In genomic region chr16:27225536-27226360, GRCh38 we compare ENCODE assay signal across 12 cellular contexts. TPM values are rescaled to one million over a fixed set of nuclear protein-coding genes. Genes with fewer than 3 reads are reported as not detected.
DNase-seq lines count a peak whose midpoint lies in the region; ATAC-seq and TF ChIP-seq lines count a peak whose summit lies in the region.
"Had no signal": no experiment of that assay in that cellular context is flagged by ENCODE, and none has a peak within 500 bp of the region (broad histone marks: within the 10 kb centered on the region; RNA-seq: fewer than 3 reads in every experiment).

No MANE protein-coding gene starts in this region.

- TF ChIP-seq POLR2A in sigmoid colon (IDR thresholded peaks at IDR 0.05) (no peak), adrenal gland (IDR thresholded peaks at IDR 0.05) (no peak)

- H3F3A ChIP-seq in OCI-LY1 (ENCODE audit: insufficient read depth, low read length): no peaks in the 10 kb centered on the region

- no peak overlapping the region for H3K27ac Mint-ChIP-seq in endodermal cell

- H3K27me3 Mint-ChIP-seq in endodermal cell (ENCODE audit: insufficient read depth): no peaks in the 10 kb centered on the region

- ATAC-seq in Right ventricle myocardium superior (ENCODE audit: poor library complexity) (no peak), heart right ventricle (no peak)
- ATAC-seq: psoas muscle had no signal

- H4K20me1 ChIP-seq in OCI-LY1 (ENCODE audit: insufficient read depth, low read length): no peaks in the 10 kb centered on the region

- H3K27ac ChIP-seq in heart right ventricle (no peak overlapping the region), OCI-LY1 (ENCODE audit: low read depth, low read length, poor library complexity, severe bottlenecking) (peak overlapping the region; percentile 73), endodermal cell (ENCODE audit: low read depth, low read length) (no peak overlapping the region), sigmoid colon (no peak overlapping the region), adrenal gland (no peak overlapping the region)
- H3K27ac ChIP-seq: psoas muscle had no signal

- H3K36me3 ChIP-seq in heart right ventricle (peaks cover 0 to 51% (median 10%) of the 10 kb centered on the region in 9 donors), OCI-LY1 (ENCODE audit: insufficient read depth, low read length) (peaks cover 31% of the 10 kb centered on the region), endodermal cell (ENCODE audit: control insufficient read depth, insufficient read depth, low read length) (no peaks in the 10 kb centered on the region), sigmoid colon (peaks cover 0 to 36% (median 4%) of the 10 kb centered on the region in 4 donors), adrenal gland (replicated peaks in 1 of 2) (peaks cover 0 to 11% of the 10 kb centered on the region in 2 donors)
- H3K36me3 ChIP-seq: breast epithelium had no signal

- peaks cover 2% of the 10 kb centered on the region for H3K4me1 Mint-ChIP-seq in endodermal cell

- H3K4me2 ChIP-seq in OCI-LY1 (ENCODE audit: low read length): peak overlapping the region; percentile 15; the same call in 1 of the 2 replicates

- H3K4me1 ChIP-seq in heart right ventricle (peaks cover 7 to 38% (median 27%) of the 10 kb centered on the region in 9 donors), OCI-LY1 (ENCODE audit: insufficient read depth, low read length, severe bottlenecking) (peaks cover 59% of the 10 kb centered on the region), endodermal cell (ENCODE audit: control insufficient read depth, insufficient read depth, low read length) (no peaks in the 10 kb centered on the region), sigmoid colon (peaks cover 0 to 20% (median 18%) of the 10 kb centered on the region in 4 donors), adrenal gland (replicated peaks in 1 of 2) (no peaks in the 10 kb centered on the region)
- H3K4me1 ChIP-seq: breast epithelium had no signal

- 80 to 82% methylated on average over 27 of the region's 27 CpGs for WGBS in heart right ventricle, 2 donors
- 91 to 96% methylated on average over 24 to 27 of the region's 27 CpGs for WGBS in endodermal cell (ENCODE audit: insufficient coverage in 1 of 2, insufficient read length in 1 of 2), 2 experiments
- WGBS in sigmoid colon, 2 donors: 32 to 53% methylated on average over 27 of the region's 27 CpGs
- WGBS in adrenal gland, 4 donors: 78 to 85% (median 84%) methylated on average over 21 to 27 of the region's 27 CpGs

- H3K4me3 ChIP-seq in heart right ventricle (no peak overlapping the region), OCI-LY1 (ENCODE audit: low read depth, low read length, poor library complexity, severe bottlenecking) (no peak overlapping the region), endodermal cell (ENCODE audit: low read length) (no peak overlapping the region), sigmoid colon (no peak overlapping the region), adrenal gland (no peak overlapping the region)
- H3K4me3 ChIP-seq: psoas muscle had no signal

- H3K36me3 Mint-ChIP-seq in endodermal cell (ENCODE audit: low read depth): no peaks in the 10 kb centered on the region

- peak; percentile 41 for DNase-seq in Right ventricle myocardium superior
- no peak for DNase-seq in heart right ventricle
- no peak for DNase-seq in endodermal cell
- no peak for DNase-seq in SIG-M5 (lab: John Stamatoyannopoulos, UW)
- no peak for DNase-seq in nucleus accumbens (lab: John Stamatoyannopoulos, UW)
- no peak for DNase-seq in sigmoid colon
- no peak for DNase-seq in adrenal gland
- DNase-seq: activated CD4-positive, alpha-beta T cell treated with anti-CD3 and anti-CD28 coated beads for 4 hours; SHP77 had no signal

- TF ChIP-seq EP300 in sigmoid colon (IDR thresholded peaks at IDR 0.05): no peak

- no peak overlapping the region for H2AFZ ChIP-seq in OCI-LY1 (ENCODE audit: low read length)

- no peaks in the 10 kb centered on the region for H3K9me3 ChIP-seq in heart right ventricle
- H3K9me3 ChIP-seq in OCI-LY1 (ENCODE audit: low read length): no peaks in the 10 kb centered on the region
- H3K9me3 ChIP-seq in endodermal cell (ENCODE audit: control insufficient read depth, low read length): no peaks in the 10 kb centered on the region
- no peaks in the 10 kb centered on the region for H3K9me3 ChIP-seq in sigmoid colon
- H3K9me3 ChIP-seq in adrenal gland (replicated peaks in 1 of 3): no peaks in the 10 kb centered on the region
- H3K9me3 ChIP-seq: breast epithelium, psoas muscle had no signal

- H3K9me3 Mint-ChIP-seq in endodermal cell: no peaks in the 10 kb centered on the region

- TF ChIP-seq CTCF in heart right ventricle (IDR thresholded peaks at IDR 0.05) (no peak), OCI-LY1 (IDR thresholded peaks at IDR 0.05; ENCODE audit: low read length) (peak; percentile 33; the same call in 1 of the 2 replicates), endodermal cell (conservative IDR thresholded peaks at IDR 0.05) (peak; percentile 31), sigmoid colon (IDR thresholded peaks at IDR 0.05) (no peak), adrenal gland (IDR thresholded peaks at IDR 0.05) (no peak)

- no peaks in the 10 kb centered on the region for H3K9me2 ChIP-seq in OCI-LY1 (ENCODE audit: low read depth, low read length)

- H3K27me3 ChIP-seq in heart right ventricle (no peaks in the 10 kb centered on the region), OCI-LY1 (ENCODE audit: insufficient read depth, low read length) (no peaks in the 10 kb centered on the region), endodermal cell (ENCODE audit: control insufficient read depth, insufficient read depth, low read length, poor library complexity, severe bottlenecking) (no peaks in the 10 kb centered on the region), sigmoid colon (no peaks in the 10 kb centered on the region), adrenal gland (no peaks in the 10 kb centered on the region)
- H3K27me3 ChIP-seq: breast epithelium had no signal

- intact Hi-C loops in Right ventricle myocardium superior (cut with DNase I) (no loop called here), heart right ventricle (cut with DNase I) (no loop called here), sigmoid colon (cut with DNase I) (no loop called here), adrenal gland (cut with DNase I) (loop anchor here in 1 of 2 donors (10.0 kb wide), 1 partner anchor 239 kb away; no protein-coding TSS in a partner anchor)

- H3K9ac ChIP-seq in OCI-LY1 (ENCODE audit: low read length): no peak overlapping the region; the same call in 1 of the 2 replicates
- no peak overlapping the region for H3K9ac ChIP-seq in endodermal cell (ENCODE audit: extremely low read depth, low read length, poor library complexity, severe bottlenecking)

- H3K4me3 Mint-ChIP-seq in endodermal cell: no peak overlapping the region

- no peaks in the 10 kb centered on the region for H3K79me2 ChIP-seq in OCI-LY1 (ENCODE audit: insufficient read depth, low read length)

RNA-seq across cellular contexts. Expression of gene KDM8, which starts 22.4 kb away (rescaled TPM):
- 2.9 TPM for total RNA-seq in Right ventricle myocardium superior
- 1 to 10 TPM; 2.6 to 4.5 (median 3.3) TPM for total RNA-seq in heart right ventricle
- 1 to 10 TPM; 1.5 to 5.8 TPM for polyA plus RNA-seq in heart right ventricle
- total RNA-seq in endodermal cell: 10 to 100 TPM; 11.0 to 12.1 TPM
- 9.1 TPM for polyA plus RNA-seq in endodermal cell (2013, experiment 1 of 2)
- polyA plus RNA-seq in endodermal cell (2013, experiment 2 of 2): 6.2 TPM
- 1 to 10 TPM; 2.5 to 6.8 (median 3.7) TPM for total RNA-seq in sigmoid colon
- 1 to 10 TPM; 5.1 to 5.4 (median 5.4) TPM for polyA plus RNA-seq in sigmoid colon
- 10 to 100 TPM in 2 of 8 donors, 1 to 10 TPM in 6; 3.4 to 10.8 (median 6.8) TPM for total RNA-seq in adrenal gland
- 10 to 100 TPM in 2 of 3 donors, 1 to 10 TPM in 1; 3.7 to 14.6 (median 11.5) TPM for polyA plus RNA-seq in adrenal gland

RNA-seq across cellular contexts. Expression of gene NSMCE1, which starts 42.8 kb away (rescaled TPM):
- total RNA-seq in Right ventricle myocardium superior: 36.0 TPM
- 10 to 100 TPM; 33.5 to 46.3 (median 38.1) TPM for total RNA-seq in heart right ventricle
- 10 to 100 TPM; 36.1 to 57.1 TPM for polyA plus RNA-seq in heart right ventricle
- 10 to 100 TPM; 22.3 to 22.4 TPM for total RNA-seq in endodermal cell
- 51.9 TPM for polyA plus RNA-seq in endodermal cell (2013, experiment 1 of 2)
- polyA plus RNA-seq in endodermal cell (2013, experiment 2 of 2): 43.8 TPM
- total RNA-seq in sigmoid colon: 10 to 100 TPM; 32.5 to 51.0 (median 45.1) TPM
- 10 to 100 TPM; 54.7 to 65.2 (median 64.2) TPM for polyA plus RNA-seq in sigmoid colon
- 100 to 1,000 TPM in 1 of 8 donors, 10 to 100 TPM in 7; 75.0 to 182 (median 91.1) TPM for total RNA-seq in adrenal gland
- polyA plus RNA-seq in adrenal gland: 10 to 100 TPM; 54.3 to 93.9 (median 79.4) TPM

Comparison
In these comparisons a context has a peak if more than half of its experiments do, and no peak if none do; other contexts are left out.
1. CTCF ChIP-seq: peak in OCI-LY1 (single experiment) and endodermal cell (single experiment); none in heart right ventricle (0 of 9), sigmoid colon (0 of 4) and adrenal gland (0 of 6).